8 cellular contexts compared by ENCODE assay signal in genomic region chr19:39996811-39997594, GRCh38. TPM values are rescaled to one million over a fixed set of nuclear protein-coding genes. Genes with fewer than 3 reads are reported as not detected.
A peak's percentile ranks its signal among the peaks of the same experiment; 100 is the strongest.
DNase-seq lines count a peak whose midpoint lies in the region; ATAC-seq and TF ChIP-seq lines count a peak whose summit lies in the region.

ZNF546 (plus strand) TSS chr19:39997060; CDS start chr19:39998327, 1,267 bp downstream.

- H3K9me2 ChIP-seq in hepatocyte (replicated peaks; ENCODE audit: insufficient read depth), result no peaks in the 10 kb centered on the region

- H3K9ac ChIP-seq in rectal smooth muscle tissue (ENCODE audit: low read length), result peak within 1 kb of the TSS; percentile 69

- H3K9me3 ChIP-seq in hepatocyte (ENCODE audit: low read depth) (no peaks in the 10 kb centered on the region), aorta (ENCODE audit: control insufficient read depth, low read length) (no peaks in the 10 kb centered on the region)

- H3K36me3 ChIP-seq in hepatocyte (replicated peaks; ENCODE audit: insufficient read depth, low read depth) (no peaks in the 10 kb centered on the region), rectal smooth muscle tissue (ENCODE audit: control insufficient read depth, insufficient read depth, low read length) (no peaks in the 10 kb centered on the region), aorta (ENCODE audit: control insufficient read depth in 1 of 2, insufficient read depth in 2 of 2, low read length in 1 of 2) (no peaks in the 10 kb centered on the region)

- H3K79me2 ChIP-seq in hepatocyte, result peaks cover 34% of the 10 kb centered on the region

- peak within 1 kb of the TSS; percentile 83 for H3K4me2 ChIP-seq in hepatocyte

- H2AFZ ChIP-seq in hepatocyte, result peak within 1 kb of the TSS; percentile 98

- in situ Hi-C loops in astrocyte of the cerebellum (cut with HindIII; ENCODE audit: low sequenced_read_pairs), result no loop called here

- H3K4me3 ChIP-seq in astrocyte of the cerebellum (ENCODE audit: low read depth, low read length) (peak within 1 kb of the TSS; percentile 60), hepatocyte (peak within 1 kb of the TSS; percentile 67), rectal smooth muscle tissue (ENCODE audit: low read length) (peak within 1 kb of the TSS; percentile 81), aorta (ENCODE audit: low read length in 2 of 2) (peak within 1 kb of the TSS; percentile 39 to 63)

- peaks cover 8% of the 10 kb centered on the region for H3K4me1 ChIP-seq in hepatocyte (ENCODE audit: insufficient read depth)
- H3K4me1 ChIP-seq in rectal smooth muscle tissue (ENCODE audit: control insufficient read depth, insufficient read depth, low read length), result peaks cover 7% of the 10 kb centered on the region
- peaks cover 0 to 2% of the 10 kb centered on the region in 2 donors for H3K4me1 ChIP-seq in aorta (ENCODE audit: control insufficient read depth in 1 of 2, insufficient read depth in 2 of 2, low read length in 2 of 2)

- DNase-seq in NCI-H2029 treated with DMSO at 0.1 percent for 48 hours (lab: John Stamatoyannopoulos, UW), result peak; percentile 65
- DNase-seq in T-helper 9 cell, result peak; percentile 78
- DNase-seq in astrocyte of the cerebellum (ENCODE audit: low read depth), result peak; percentile 62
- DNase-seq in hepatocyte (ENCODE audit: low spot score), result peak; percentile 92
- DNase-seq in aorta, result peak; percentile 96 to 97

- TF ChIP-seq CTCF in astrocyte of the cerebellum (IDR thresholded peaks at IDR 0.05; ENCODE audit: low read depth, low read length, missing control alignments) (no peak), hepatocyte (IDR thresholded peaks at IDR 0.05; ENCODE audit: poor library complexity) (no peak)

- intact Hi-C loops in aorta (cut with DNase I), result no loop called here

- ATAC-seq in GM18502 (IDR thresholded peaks at IDR 0.05; ENCODE audit: poor library complexity, unreplicated experiment) (peak; percentile 85), HG03025 (IDR thresholded peaks at IDR 0.05; ENCODE audit: low FRiP score, unreplicated experiment) (peak; percentile 85), aorta (ENCODE audit: low FRiP score) (peak; percentile 98)

- H3K27ac ChIP-seq in hepatocyte (peak within 1 kb of the TSS; percentile 88), rectal smooth muscle tissue (ENCODE audit: low read depth, low read length) (peak within 1 kb of the TSS; percentile 86), aorta (ENCODE audit: low read depth in 1 of 2, low read length in 2 of 2) (peak within 1 kb of the TSS; percentile 45 to 87)

- no peaks in the 10 kb centered on the region for H4K20me1 ChIP-seq in hepatocyte (ENCODE audit: insufficient read depth, poor library complexity, severe bottlenecking)

- 3% methylated on average over 50 of the region's 50 CpGs for WGBS in hepatocyte (ENCODE audit: low lambda C conversion rate, missing lambda C conversion rate)
- WGBS in aorta, 2 donors, result 1% methylated on average over 48 to 50 of the region's 50 CpGs

- H3K27me3 ChIP-seq in hepatocyte, result no peaks in the 10 kb centered on the region
- H3K27me3 ChIP-seq in rectal smooth muscle tissue (ENCODE audit: control insufficient read depth, insufficient read depth, low read length), result no peaks in the 10 kb centered on the region
- no peaks in the 10 kb centered on the region for H3K27me3 ChIP-seq in aorta (ENCODE audit: control insufficient read depth in 1 of 2, insufficient read depth in 2 of 2, low read length in 1 of 2)

RNA-seq across cellular contexts. Expression of gene ZNF546, which starts in this region (rescaled TPM):
- total RNA-seq in hepatocyte (1.6 and 1.8 TPM in 2 replicates), aorta (10 to 100 TPM in 1 of 2 donors, 1 to 10 TPM in 1; 4.3 to 10.6 TPM)
- polyA plus RNA-seq in hepatocyte (1.1 and 1.7 TPM in 2 replicates), aorta (1 to 10 TPM in 1 of 2 donors, under 1 TPM in 1; 0.50 to 1.9 TPM)

Comparison
In these comparisons a context has a peak if more than half of its experiments do, and no peak if none do; other contexts are left out.
1. Peak in every context shown above with its lines: DNase-seq, ATAC-seq, H3K4me3 ChIP-seq and H3K27ac ChIP-seq.